1 cellular context compared by ENCODE assay signal in genomic region chr3:58173670-58174472, GRCh38.
TF ChIP-seq lines count a peak whose summit lies in the region.

No MANE protein-coding gene starts in this region.

TF ChIP-seq in HepG2, 621 proteins besides CTCF, POLR2A, EP300 and RAD21 (continued from another document):
- TF ChIP-seq LRRFIP1 (CRISPR knock-in tag; conservative IDR thresholded peaks at IDR 0.05) (no peak), ELK4 (CRISPR knock-in tag; IDR thresholded peaks at IDR 0.05; ENCODE audit: borderline replicate concordance) (0 out of 2 replicates have a peak, but pooled peaks have one; percentile 22), ZSCAN30 (CRISPR knock-in tag; IDR thresholded peaks at IDR 0.05) (no peak), XRCC5 (optimal IDR thresholded peaks at IDR 0.05; ENCODE audit: low read length) (peak; percentile 22), TBP (CRISPR knock-in tag; IDR thresholded peaks at IDR 0.05) (no peak)
- TF ChIP-seq, protein P1, sequence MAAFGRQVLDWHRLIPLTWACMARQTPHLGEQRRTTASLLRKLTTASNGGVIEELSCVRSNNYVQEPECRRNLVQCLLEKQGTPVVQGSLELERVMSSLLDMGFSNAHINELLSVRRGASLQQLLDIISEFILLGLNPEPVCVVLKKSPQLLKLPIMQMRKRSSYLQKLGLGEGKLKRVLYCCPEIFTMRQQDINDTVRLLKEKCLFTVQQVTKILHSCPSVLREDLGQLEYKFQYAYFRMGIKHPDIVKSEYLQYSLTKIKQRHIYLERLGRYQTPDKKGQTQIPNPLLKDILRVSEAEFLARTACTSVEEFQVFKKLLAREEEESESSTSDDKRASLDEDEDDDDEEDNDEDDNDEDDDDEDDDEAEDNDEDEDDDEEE (CRISPR knock-in tag; IDR thresholded peaks at IDR 0.05): no peak
